Comparison of ENCODE assay signal across 25 cellular contexts in genomic region chr7:35584990-35585389, GRCh38.
"Had no signal": no experiment of that assay in that cellular context is flagged by ENCODE, and none has a peak within 500 bp of the region (broad histone marks: within the 10 kb centered on the region; RNA-seq: fewer than 3 reads in every experiment).

No MANE protein-coding gene starts in this region.

- H3K9me3 ChIP-seq: lower lobe of right lung, mucosa of descending colon, ovary, prostate gland, spleen, thoracic aorta, upper lobe of right lung had no signal

- ATAC-seq: heart left ventricle; left ventricle myocardium superior; lower lobe of right lung; mucosa of descending colon; naive thymus-derived CD4-positive, alpha-beta T cell; natural killer cell treated with Interleukin-12 subunit alpha and Interleukin-12 subunit beta and Interleukin-15 and Interleukin-18, amount 100 ng/mL, for 72 hours; right cardiac atrium; sciatic nerve; stimulated activated effector memory CD8-positive, alpha-beta T cell treated with anti-CD3 and anti-CD28 coated beads, Interleukin-12 subunit alpha, Interleukin-12 subunit beta, amount 100 ng/mL, for 72 hours; upper lobe of right lung had no signal

- H3K4me3 ChIP-seq: heart left ventricle, lower lobe of right lung, mucosa of descending colon, ovary, prostate gland, skin epidermis, spleen, suprapubic skin, thoracic aorta, tibial artery, upper lobe of right lung had no signal

- H3K27ac ChIP-seq: heart left ventricle, lower lobe of right lung, ovary, prostate gland, skin epidermis, spleen, suprapubic skin, thoracic aorta, tibial artery, upper lobe of right lung had no signal

- DNase-seq: heart left ventricle; islet precursor cell; left ventricle myocardium superior; lower lobe of right lung; mammary epithelial cell; midbrain; mucosa of descending colon; naive thymus-derived CD4-positive, alpha-beta T cell; ovary; retina; right cardiac atrium; spleen; stimulated activated CD4-positive, alpha-beta T cell treated with anti-CD3 and anti-CD28 coated beads, Interleukin-4, amount 100 ng/mL, for 24 hours; stimulated activated naive CD4-positive, alpha-beta T cell; tibial artery; trophoblast cell; upper lobe of right lung had no signal

- FAIRE-seq: urothelium cell line had no signal

- H3K36me3 ChIP-seq: heart left ventricle, lower lobe of right lung, ovary, prostate gland, spleen, suprapubic skin, thoracic aorta, tibial artery, upper lobe of right lung had no signal

- H3K27me3 ChIP-seq: heart left ventricle, ovary, spleen, suprapubic skin, tibial artery, upper lobe of right lung had no signal

- H3K4me1 ChIP-seq: heart left ventricle, lower lobe of right lung, prostate gland, spleen, suprapubic skin, tibial artery, upper lobe of right lung had no signal
